Comparison of ENCODE assay signal across 16 cellular contexts in the genomic region with DNA sequence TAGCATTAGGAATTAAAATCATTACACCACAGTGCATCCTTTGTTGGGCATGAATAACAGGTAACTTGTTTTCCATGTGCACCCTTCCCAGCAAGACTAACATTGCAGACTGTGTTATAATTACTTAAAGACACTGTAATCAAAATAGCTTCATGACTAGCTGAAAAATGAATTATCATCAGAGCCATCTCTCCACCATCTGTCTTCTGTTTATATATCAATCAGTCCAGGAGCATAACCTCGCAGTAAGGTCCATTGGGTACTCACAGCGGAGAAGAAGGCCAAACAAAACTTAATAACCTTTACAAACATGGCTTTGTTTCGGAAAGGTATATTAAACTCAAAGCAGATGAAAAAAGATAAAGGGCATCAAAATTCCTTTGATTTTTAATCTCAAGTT.
A peak's percentile ranks its signal among the peaks of the same experiment; 100 is the strongest.
DNase-seq lines count a peak whose midpoint lies in the region; ATAC-seq, FAIRE-seq and TF ChIP-seq lines count a peak whose summit lies in the region.
"Had no signal": no experiment of that assay in that cellular context is flagged by ENCODE, and none has a peak within 500 bp of the region (broad histone marks: within the 10 kb centered on the region; RNA-seq: fewer than 3 reads in every experiment).

No MANE protein-coding gene starts in this region.

- no peak for TF ChIP-seq EP300 in HepG2 (IDR thresholded peaks at IDR 0.05; ENCODE audit: low read depth in 2 of 2, low read length in 2 of 2)
- TF ChIP-seq EP300 in HepG2 (CRISPR knock-in tag; IDR thresholded peaks at IDR 0.05; ENCODE audit: borderline replicate concordance): no peak

- TF ChIP-seq CTCF in HepG2 (CRISPR knock-in tag; IDR thresholded peaks at IDR 0.05): no peak
- no peak for TF ChIP-seq CTCF in right lobe of liver (IDR thresholded peaks at IDR 0.05)
- TF ChIP-seq CTCF in osteocyte (IDR thresholded peaks at IDR 0.05): no peak

- H3K36me3 ChIP-seq in HepG2 (replicated peaks in 1 of 2; ENCODE audit: control insufficient read depth in 1 of 2, insufficient read depth in 2 of 2, low read length in 2 of 2) (no peaks in the 10 kb centered on the region), right lobe of liver (no peaks in the 10 kb centered on the region), SJCRH30 (0 out of 2 replicates have a peak, but pooled peaks cover 2% of the 10 kb centered on the region)

- H3K9ac ChIP-seq in HepG2 (ENCODE audit: insufficient read depth, low read depth, low read length): no peak overlapping the region
- H3K9ac ChIP-seq: GM23248 had no signal

- H3K4me3 ChIP-seq in HepG2 (replicated peaks in 1 of 3; ENCODE audit: insufficient read depth in 1 of 3, low read depth in 2 of 3, low read length in 3 of 3) (no peak overlapping the region), right lobe of liver (no peak overlapping the region), SJCRH30 (no peak overlapping the region)
- H3K4me3 ChIP-seq: GM23248 had no signal

- H3K79me2 ChIP-seq in HepG2 (ENCODE audit: insufficient read depth, low read length): no peaks in the 10 kb centered on the region

- peaks cover 10% of the 10 kb centered on the region for H3K36me3 Mint-ChIP-seq in osteocyte (ENCODE audit: unreplicated experiment)

- no peaks in the 10 kb centered on the region for H3K9me3 ChIP-seq in HepG2 (ENCODE audit: low read length)
- no peaks in the 10 kb centered on the region for H3K9me3 ChIP-seq in right lobe of liver
- no peaks in the 10 kb centered on the region for H3K9me3 ChIP-seq in SJCRH30 (replicated peaks)

- no peaks in the 10 kb centered on the region for H4K20me1 ChIP-seq in HepG2 (ENCODE audit: insufficient read depth, low read length)

- intact Hi-C loops in HepG2 (cut with micrococcal nuclease; ENCODE audit: unreplicated experiment): no loop called here
- intact Hi-C loops in right lobe of liver (cut with DNase I): no loop called here

- BruUV-seq in HepG2 (replicated peaks; lab: Mats Ljungman, UMichigan): no TSS peak

- 2% methylated on average over 3 of the region's 3 CpGs for WGBS in HepG2 (ENCODE audit: low lambda C conversion rate)
- WGBS in right lobe of liver (ENCODE audit: insufficient coverage, low coverage, low lambda C conversion rate, missing lambda C conversion rate): 66% methylated on average over 3 of the region's 3 CpGs

- no peak overlapping the region for H3K27ac Mint-ChIP-seq in osteocyte (ENCODE audit: unreplicated experiment)
- H3K27ac Mint-ChIP-seq: B cell; CD4-positive, alpha-beta T cell had no signal

- 0 out of 2 replicates have a peak, but pooled peaks cover 8% of the 10 kb centered on the region for H3K4me1 ChIP-seq in HepG2 (ENCODE audit: insufficient read depth, low read length)
- no peaks in the 10 kb centered on the region for H3K4me1 ChIP-seq in right lobe of liver
- peaks cover 40% of the 10 kb centered on the region for H3K4me1 ChIP-seq in SJCRH30

- CTCF ChIA-PET in HepG2 (lab: Yijun Ruan, JAX; ENCODE audit: low intra/inter-chr PET ratio, low total read pairs): no interaction called here

- H3K27ac ChIP-seq in HepG2 (ENCODE audit: extremely low read length, insufficient read depth, low read length) (no peak overlapping the region), right lobe of liver (no peak overlapping the region), SJCRH30 (peak overlapping the region; percentile 26; the same call in 1 of the 2 replicates)
- H3K27ac ChIP-seq: GM23248 had no signal

- H3K9me3 Mint-ChIP-seq in osteocyte (ENCODE audit: unreplicated experiment): peaks cover 13% of the 10 kb centered on the region

- no peak for TF ChIP-seq RAD21 in HepG2 (CRISPR knock-in tag; IDR thresholded peaks at IDR 0.05)

- no peaks in the 10 kb centered on the region for H3K27me3 ChIP-seq in HepG2 (ENCODE audit: control insufficient read depth in 1 of 2, insufficient read depth in 2 of 2, low read length in 2 of 2)
- no peaks in the 10 kb centered on the region for H3K27me3 ChIP-seq in right lobe of liver
- no peaks in the 10 kb centered on the region for H3K27me3 ChIP-seq in SJCRH30

- no peak overlapping the region for H2AFZ ChIP-seq in HepG2 (ENCODE audit: low read length)
- H2AFZ ChIP-seq: GM23248 had no signal

- no peak overlapping the region for H3K4me2 ChIP-seq in HepG2 (ENCODE audit: low read depth, low read length)

- H3K4me3 Mint-ChIP-seq in osteocyte (ENCODE audit: unreplicated experiment): no peak overlapping the region
- H3K4me3 Mint-ChIP-seq: B cell; CD4-positive, alpha-beta T cell had no signal

- H3K27me3 Mint-ChIP-seq in osteocyte (ENCODE audit: unreplicated experiment): no peaks in the 10 kb centered on the region

- peak; percentile 8 for DNase-seq in HepG2 (ENCODE audit: low spot score)
- DNase-seq in right lobe of liver: no peak
- peak in 2 of 3 experiments; percentile 10 to 83 for DNase-seq in NCI-H1417 (lab: John Stamatoyannopoulos, UW)
- peak in 1 of 2 experiments; percentile 50 for DNase-seq in SJCRH30
- DNase-seq in osteocyte (ENCODE audit: extremely low spot score, unreplicated experiment): no peak
- no peak for DNase-seq in activated T-cell treated with anti-CD3 and anti-CD28 coated beads, Interleukin-2, amount 50 U/mL, for 1 hour
- DNase-seq: ACHN; Calu3; CD4-positive, alpha-beta T cell; DND-41; GF-D8; GM23248; H7; IMR-90 had no signal

- TF ChIP-seq POLR2A in HepG2 (IDR thresholded peaks at IDR 0.05; ENCODE audit: insufficient read depth in 1 of 2, low read depth in 2 of 2, low read length in 2 of 2): no peak
- no peak for TF ChIP-seq POLR2A in right lobe of liver (IDR thresholded peaks at IDR 0.05)

- POLR2A ChIA-PET in HepG2 (lab: Yijun Ruan, JAX): no interaction called here

- in situ Hi-C loops in HepG2 (cut with HindIII; ENCODE audit: extremely low pct_ligation_motif_present, low pct_unique_long_range_greater_than_20kb): no loop called here

- no peak for FAIRE-seq in HepG2 (lab: Jason Lieb, UNC)

- no peak for ATAC-seq in HepG2
- ATAC-seq in right lobe of liver: no peak
- no peak for ATAC-seq in GM18520 (IDR thresholded peaks at IDR 0.05; ENCODE audit: unreplicated experiment)

- H3K4me1 Mint-ChIP-seq in osteocyte (ENCODE audit: unreplicated experiment): peaks cover 1% of the 10 kb centered on the region
- H3K4me1 Mint-ChIP-seq: B cell had no signal

TF ChIP-seq in HepG2, 621 proteins besides CTCF, POLR2A, EP300 and RAD21:
- TF ChIP-seq KDM5B (CRISPR knock-in tag; IDR thresholded peaks at IDR 0.05; ENCODE audit: borderline replicate concordance): no peak
TF ChIP-seq in HepG2: peak in this region for 0.

Comparison
In these comparisons a context has a peak if more than half of its experiments do, and no peak if none do; other contexts are left out.
1. DNase-seq: peak in HepG2 (single experiment) and NCI-H1417 (2 of 3); none in right lobe of liver (0 of 3), osteocyte (single experiment) and activated T-cell treated with anti-CD3 and anti-CD28 coated beads, Interleukin-2, amount 50 U/mL, for 1 hour (single experiment).